In the genomic region with DNA sequence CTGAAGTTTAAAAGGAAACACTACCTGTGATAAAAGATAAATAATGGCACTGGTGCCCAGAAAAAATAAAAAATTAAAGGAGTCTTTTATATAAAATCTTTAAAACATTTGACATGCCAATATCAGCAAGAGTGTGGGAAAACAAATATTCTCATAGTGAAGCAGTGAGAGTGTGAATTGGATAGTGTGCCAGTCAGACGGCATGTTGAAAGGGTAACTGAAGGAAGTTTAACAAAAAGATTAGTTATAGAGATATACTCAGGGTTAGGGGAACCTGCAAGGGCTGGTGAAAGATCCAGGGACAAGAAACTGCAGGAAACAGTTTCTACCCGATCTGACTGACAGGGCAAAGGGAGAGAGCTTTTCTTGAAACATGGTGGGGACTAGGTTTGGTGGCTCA, we compare ENCODE assay signal across 36 cellular contexts. TPM values are rescaled to one million over a fixed set of nuclear protein-coding genes. Genes with fewer than 3 reads are reported as not detected.
"Had no signal": no experiment of that assay in that cellular context is flagged by ENCODE, and none has a peak within 500 bp of the region (broad histone marks: within the 10 kb centered on the region; RNA-seq: fewer than 3 reads in every experiment).

No MANE protein-coding gene starts in this region.

- FAIRE-seq: RCC 7860 had no signal

- H3K36me3 ChIP-seq: ascending aorta, breast epithelium, WERI-Rb-1 had no signal

- H3K9me3 ChIP-seq: ascending aorta, breast epithelium had no signal

- ATAC-seq: activated CD8-positive, alpha-beta memory T cell treated with anti-CD3 and anti-CD28 coated beads, Interleukin-2, amount 10 ng/mL, durations not matched to agents 7 days and 5 days; activated T-cell treated with anti-CD3 and anti-CD28 coated beads, Interleukin-2, amount 50 U/mL, for 72 hours had no signal

- DNase-seq: activated CD4-positive, alpha-beta memory T cell treated with anti-CD3 and anti-CD28 coated beads, Interleukin-2, amount 10 ng/mL, durations not matched to agents 7 days and 5 days; activated CD4-positive, alpha-beta T cell treated with anti-CD3 and anti-CD28 coated beads for 1 hour; activated CD4-positive, alpha-beta T cell treated with anti-CD3 and anti-CD28 coated beads for 48 hours; activated CD4-positive, CD25-positive, alpha-beta regulatory T cell; activated CD8-positive, alpha-beta memory T cell treated with anti-CD3 and anti-CD28 coated beads for 24 hours; activated CD8-positive, alpha-beta memory T cell treated with anti-CD3 and anti-CD28 coated beads, Interleukin-2, amount 10 ng/mL, durations not matched to agents 7 days and 5 days; activated gamma-delta T cell; activated naive CD4-positive, alpha-beta T cell treated with Interleukin-2 at 50 U/mL for 16 hours; activated naive CD8-positive, alpha-beta T cell treated with anti-CD3 and anti-CD28 coated beads, Interleukin-2, amount 10 ng/mL, durations not matched to agents 7 days and 5 days; activated T-cell treated with anti-CD3 and anti-CD28 coated beads, Interleukin-2, amount 50 U/mL, for 1 hour; activated T-cell treated with anti-CD3 and anti-CD28 coated beads, Interleukin-2, amount 50 U/mL, for 72 hours; amygdala; MM.1S; MV-4-11; NCI-H1092; NCI-H1436 treated with DMSO at 0.1 percent for 48 hours; NCI-H1694 treated with DMSO at 0.1 percent for 48 hours; NCI-H2029; NCI-H2107; NCI-H2171; NCI-H510A; NCI-H526; NCI-H748 treated with DMSO at 0.1 percent for 48 hours; PC-9; Right ventricle myocardium superior; T1000; WERI-Rb-1 had no signal

- H2AFZ ChIP-seq: PC-9 had no signal

- H3K4me3 ChIP-seq: ascending aorta, breast epithelium, PC-9 had no signal

- H3K9ac ChIP-seq: KMS-11 had no signal

- H3K4me1 ChIP-seq: ascending aorta, breast epithelium had no signal

- H3K4me2 ChIP-seq: KMS-11, PC-9 had no signal

- H3K27me3 ChIP-seq: ascending aorta, breast epithelium had no signal

- H3K27ac ChIP-seq: ascending aorta, breast epithelium, KMS-11, PC-9, WERI-Rb-1 had no signal

RNA-seq across cellular contexts. Expression of gene ARMH2, which starts 46.2 kb away (rescaled TPM):
- total RNA-seq: activated T-cell treated with anti-CD3 and anti-CD28 coated beads, Interleukin-2, amount 50 U/mL, for 72 hours; activated T-helper 2 cell treated with anti-CD3 and anti-CD28 coated beads, Interferon-gamma antibody, Interleukin-2, Interleukin-4, amounts not matched to agents 10 μg/mL and 5 μg/mL and 100 μg/mL, durations not matched to agents 14 hours and 24 hours and 36 hours; ascending aorta; breast epithelium; cardiac septum; LHCN-M2; OCI-LY7; PC-9; Right ventricle myocardium superior had no signal
- polyA plus RNA-seq: adipose tissue had no signal
